8 cellular contexts compared by ENCODE assay signal in genomic region chr6:127516676-127517273, GRCh38. TPM values are rescaled to one million over a fixed set of nuclear protein-coding genes. Genes with fewer than 3 reads are reported as not detected.
A peak's percentile ranks its signal among the peaks of the same experiment; 100 is the strongest.
DNase-seq lines count a peak whose midpoint lies in the region; ATAC-seq and TF ChIP-seq lines count a peak whose summit lies in the region.

No MANE protein-coding gene starts in this region.

- H3K27ac Mint-ChIP-seq in natural killer cell (no peak overlapping the region), type B pancreatic cell (no peak overlapping the region)

- TF ChIP-seq CTCF in fibroblast of mammary gland (conservative IDR thresholded peaks at IDR 0.05; ENCODE audit: control insufficient read depth, insufficient read depth, low read depth, low read length): peak; percentile 83
- peak; percentile 48 for TF ChIP-seq CTCF in natural killer cell (IDR thresholded peaks at IDR 0.05)
- peak; percentile 87 for TF ChIP-seq CTCF in type B pancreatic cell (conservative IDR thresholded peaks at IDR 0.05)

- H3K27me3 Mint-ChIP-seq in natural killer cell (ENCODE audit: low read depth in 2 of 2) (peaks cover 49 to 75% of the 10 kb centered on the region in 2 donors), type B pancreatic cell (peaks cover 78% of the 10 kb centered on the region)

- peak; percentile 44 for DNase-seq in COR-L47 (lab: John Stamatoyannopoulos, UW)
- peak; percentile 49 for DNase-seq in NCI-H524 treated with DMSO at 0.1 percent for 48 hours (lab: John Stamatoyannopoulos, UW)
- peak; percentile 50 for DNase-seq in activated T-cell treated with anti-CD3 and anti-CD28 coated beads, Interleukin-2, amount 50 U/mL, for 1 hour
- peak; percentile 58 for DNase-seq in fibroblast of mammary gland (ENCODE audit: low read depth)
- DNase-seq in natural killer cell: no peak
- DNase-seq in type B pancreatic cell (ENCODE audit: extremely low spot score, unreplicated experiment): no peak

- H3K4me1 Mint-ChIP-seq in natural killer cell (peaks cover 15 to 21% of the 10 kb centered on the region in 2 donors), type B pancreatic cell (ENCODE audit: unreplicated experiment) (peaks cover 25% of the 10 kb centered on the region)

- H3K4me3 Mint-ChIP-seq in natural killer cell (peak overlapping the region; percentile 85), type B pancreatic cell (peak overlapping the region; percentile 87)

- no peaks in the 10 kb centered on the region for H3K36me3 Mint-ChIP-seq in natural killer cell
- H3K36me3 Mint-ChIP-seq in type B pancreatic cell: no peaks in the 10 kb centered on the region

- peak; percentile 39 for ATAC-seq in GM19397 (IDR thresholded peaks at IDR 0.05; ENCODE audit: unreplicated experiment)
- ATAC-seq in HG03457 (IDR thresholded peaks at IDR 0.05; ENCODE audit: unreplicated experiment): peak; percentile 44
- ATAC-seq in natural killer cell: peak; percentile 22 to 53 (median 39)

- intact Hi-C loops in natural killer cell (cut with micrococcal nuclease): no loop called here

- peak overlapping the region; percentile 69 for H3K4me3 ChIP-seq in fibroblast of mammary gland (ENCODE audit: control insufficient read depth, low read depth, low read length)

- peaks cover 1% of the 10 kb centered on the region in 2 donors for H3K9me3 Mint-ChIP-seq in natural killer cell
- no peaks in the 10 kb centered on the region for H3K9me3 Mint-ChIP-seq in type B pancreatic cell

RNA-seq across cellular contexts. Expression of gene KIAA0408, which starts 57.6 kb away (rescaled TPM):
- total RNA-seq in natural killer cell (under 1 TPM in 1 of 3 donors, not detected in 2; 0.58 TPM), type B pancreatic cell (ENCODE audit: low replicate concordance) (3.3 and 7.8 TPM in 2 replicates)

Comparison
In these comparisons a context has a peak if more than half of its experiments do, and no peak if none do; other contexts are left out.
1. DNase-seq: peak in COR-L47 (single experiment), NCI-H524 treated with DMSO at 0.1 percent for 48 hours (single experiment), activated T-cell treated with anti-CD3 and anti-CD28 coated beads, Interleukin-2, amount 50 U/mL, for 1 hour (single experiment) and fibroblast of mammary gland (single experiment); none in natural killer cell (single experiment) and type B pancreatic cell (single experiment).
2. Peak in every context shown above with its lines, with median percentiles within 50 percentile points of each other: ATAC-seq and CTCF ChIP-seq.